26 cellular contexts compared by ENCODE assay signal in genomic region chr6:72716916-72717315, GRCh38.
"Had no signal": no experiment of that assay in that cellular context is flagged by ENCODE, and none has a peak within 500 bp of the region (broad histone marks: within the 10 kb centered on the region; RNA-seq: fewer than 3 reads in every experiment).

No MANE protein-coding gene starts in this region.

- H3K9me3 ChIP-seq: breast epithelium, gastroesophageal sphincter, ovary, right lobe of liver, transverse colon had no signal

- ATAC-seq: activated CD8-positive, alpha-beta T cell treated with anti-CD3 and anti-CD28 coated beads for 36 hours; activated naive CD4-positive, alpha-beta T cell treated with anti-CD3 and anti-CD28 coated beads, Interleukin-2, amount 50 U/mL, for 72 hours; esophagus mucosa; gastroesophageal sphincter; left cardiac atrium; naive thymus-derived CD4-positive, alpha-beta T cell; right lobe of liver; WTC11 had no signal

- H3K36me3 ChIP-seq: breast epithelium, gastroesophageal sphincter, ovary, right lobe of liver, transverse colon had no signal

- DNase-seq: activated CD4-positive, alpha-beta T cell treated with anti-CD3 and anti-CD28 coated beads for 1 hour; activated CD4-positive, alpha-beta T cell treated with anti-CD3 and anti-CD28 coated beads, Interleukin-2, amount 10 ng/mL, durations not matched to agents 7 days and 5 days; activated CD8-positive, alpha-beta T cell treated with anti-CD3 and anti-CD28 coated beads for 36 hours; activated naive CD4-positive, alpha-beta T cell; activated T-cell treated with anti-CD3 and anti-CD28 coated beads, Interleukin-2, amount 50 U/mL, for 48 hours; endodermal cell; islet precursor cell; left cardiac atrium; midbrain; naive thymus-derived CD4-positive, alpha-beta T cell; ovary; right lobe of liver; stimulated activated CD4-positive, alpha-beta T cell treated with anti-CD3 and anti-CD28 coated beads, Interleukin-2, amount 100 ng/mL, for 48 hours; stimulated activated naive CD4-positive, alpha-beta T cell treated with Interleukin-2 at 50 U/mL for 16 hours; T-helper 2 cell; transverse colon had no signal

- H3K79me2 ChIP-seq: hepatocyte had no signal

- H3K27ac Mint-ChIP-seq: activated CD4-positive, alpha-beta T cell treated with anti-CD3 and anti-CD28 coated beads, Interleukin-2, amount 10 ng/mL, durations not matched to agents 7 days and 5 days; activated CD8-positive, alpha-beta T cell treated with anti-CD3 and anti-CD28 coated beads for 36 hours; activated naive CD4-positive, alpha-beta T cell treated with anti-CD3 and anti-CD28 coated beads, Interleukin-2, amount 50 U/mL, for 72 hours; dendritic cell treated with granulocyte-macrophage colony-stimulating factor and Interleukin-4, amounts not matched to agents 40 ng/mL and 50 ng/mL, for 4 days; endodermal cell; naive thymus-derived CD4-positive, alpha-beta T cell; progenitor cell of endocrine pancreas; WTC11 had no signal

- H3K36me3 Mint-ChIP-seq: activated naive CD4-positive, alpha-beta T cell treated with anti-CD3 and anti-CD28 coated beads, Interleukin-2, amount 50 U/mL, for 72 hours; WTC11 had no signal

- H3K4me1 ChIP-seq: breast epithelium, gastroesophageal sphincter, right lobe of liver, transverse colon had no signal

- H3K4me3 ChIP-seq: breast epithelium, gastroesophageal sphincter, hepatocyte, ovary, right lobe of liver, transverse colon had no signal

- H3K4me3 Mint-ChIP-seq: activated CD4-positive, alpha-beta T cell treated with anti-CD3 and anti-CD28 coated beads, Interleukin-2, amount 10 ng/mL, durations not matched to agents 7 days and 5 days; activated CD8-positive, alpha-beta T cell treated with anti-CD3 and anti-CD28 coated beads for 36 hours; central memory CD8-positive, alpha-beta T cell; dendritic cell treated with granulocyte-macrophage colony-stimulating factor and Interleukin-4, amounts not matched to agents 40 ng/mL and 50 ng/mL, for 4 days; endodermal cell; naive thymus-derived CD4-positive, alpha-beta T cell; WTC11 had no signal

- H3K9me3 Mint-ChIP-seq: activated CD4-positive, alpha-beta T cell treated with anti-CD3 and anti-CD28 coated beads, Interleukin-2, amount 10 ng/mL, durations not matched to agents 7 days and 5 days; activated CD8-positive, alpha-beta T cell treated with anti-CD3 and anti-CD28 coated beads for 36 hours; activated naive CD4-positive, alpha-beta T cell treated with anti-CD3 and anti-CD28 coated beads, Interleukin-2, amount 50 U/mL, for 72 hours; central memory CD8-positive, alpha-beta T cell; dendritic cell treated with granulocyte-macrophage colony-stimulating factor and Interleukin-4, amounts not matched to agents 40 ng/mL and 50 ng/mL, for 4 days; endodermal cell; naive thymus-derived CD4-positive, alpha-beta T cell; WTC11 had no signal

- H3K4me2 ChIP-seq: hepatocyte had no signal

- H3K27me3 ChIP-seq: breast epithelium, gastroesophageal sphincter, hepatocyte, ovary, right lobe of liver, transverse colon had no signal

- H3K27ac ChIP-seq: breast epithelium, gastroesophageal sphincter, hepatocyte, ovary, right lobe of liver, transverse colon had no signal

- FAIRE-seq: urothelium cell line had no signal

- H3K27me3 Mint-ChIP-seq: activated CD4-positive, alpha-beta T cell treated with anti-CD3 and anti-CD28 coated beads, Interleukin-2, amount 10 ng/mL, durations not matched to agents 7 days and 5 days; activated CD8-positive, alpha-beta T cell treated with anti-CD3 and anti-CD28 coated beads for 36 hours; central memory CD8-positive, alpha-beta T cell; dendritic cell treated with granulocyte-macrophage colony-stimulating factor and Interleukin-4, amounts not matched to agents 40 ng/mL and 50 ng/mL, for 4 days; naive thymus-derived CD4-positive, alpha-beta T cell; progenitor cell of endocrine pancreas had no signal

- H3K4me1 Mint-ChIP-seq: activated CD4-positive, alpha-beta T cell treated with anti-CD3 and anti-CD28 coated beads, Interleukin-2, amount 10 ng/mL, durations not matched to agents 7 days and 5 days; endodermal cell had no signal

- H2AFZ ChIP-seq: hepatocyte had no signal
